1 cellular context compared by ENCODE assay signal in genomic region chr19:6772866-6773322, GRCh38.
TF ChIP-seq lines count a peak whose summit lies in the region.

No MANE protein-coding gene starts in this region.

TF ChIP-seq in K562, 482 proteins besides CTCF, POLR2A, EP300 and RAD21:
- TF ChIP-seq SAP30 (IDR thresholded peaks at IDR 0.05; ENCODE audit: borderline replicate concordance, insufficient read depth, low read depth, low read length, poor library complexity, severe bottlenecking) (peak; percentile 67), ZFX (CRISPR knock-in tag; IDR thresholded peaks at IDR 0.05) (peak; percentile 43; the same call in 1 of the 2 replicates), KDM5B (IDR thresholded peaks at IDR 0.05; ENCODE audit: insufficient replicate concordance, low read depth, low read length) (peak; percentile 24), ATF2 (CRISPR knock-in tag; IDR thresholded peaks at IDR 0.05) (no peak), MBD2 (IDR thresholded peaks at IDR 0.05; ENCODE audit: borderline replicate concordance, low read depth) (no peak), RB1 (IDR thresholded peaks at IDR 0.05; ENCODE audit: low read depth) (peak; percentile 9; the same call in 1 of the 2 replicates), CBFB (CRISPR knock-in tag; IDR thresholded peaks at IDR 0.05) (0 out of 2 replicates have a peak, but pooled peaks have one; percentile 78), MEF2D (tag; conservative IDR thresholded peaks at IDR 0.05; ENCODE audit: low read depth) (no peak), HOXB6 (CRISPR knock-in tag; IDR thresholded peaks at IDR 0.05; ENCODE audit: borderline replicate concordance) (no peak), RBFOX2 (IDR thresholded peaks at IDR 0.05; ENCODE audit: low read depth, low read length) (peak; percentile 49), ARID4B (CRISPR knock-in tag; IDR thresholded peaks at IDR 0.05) (peak; percentile 16; the same call in 1 of the 2 replicates), RFX5 (IDR thresholded peaks at IDR 0.05; ENCODE audit: low read depth, low read length) (no peak)
- TF ChIP-seq, protein P1, sequence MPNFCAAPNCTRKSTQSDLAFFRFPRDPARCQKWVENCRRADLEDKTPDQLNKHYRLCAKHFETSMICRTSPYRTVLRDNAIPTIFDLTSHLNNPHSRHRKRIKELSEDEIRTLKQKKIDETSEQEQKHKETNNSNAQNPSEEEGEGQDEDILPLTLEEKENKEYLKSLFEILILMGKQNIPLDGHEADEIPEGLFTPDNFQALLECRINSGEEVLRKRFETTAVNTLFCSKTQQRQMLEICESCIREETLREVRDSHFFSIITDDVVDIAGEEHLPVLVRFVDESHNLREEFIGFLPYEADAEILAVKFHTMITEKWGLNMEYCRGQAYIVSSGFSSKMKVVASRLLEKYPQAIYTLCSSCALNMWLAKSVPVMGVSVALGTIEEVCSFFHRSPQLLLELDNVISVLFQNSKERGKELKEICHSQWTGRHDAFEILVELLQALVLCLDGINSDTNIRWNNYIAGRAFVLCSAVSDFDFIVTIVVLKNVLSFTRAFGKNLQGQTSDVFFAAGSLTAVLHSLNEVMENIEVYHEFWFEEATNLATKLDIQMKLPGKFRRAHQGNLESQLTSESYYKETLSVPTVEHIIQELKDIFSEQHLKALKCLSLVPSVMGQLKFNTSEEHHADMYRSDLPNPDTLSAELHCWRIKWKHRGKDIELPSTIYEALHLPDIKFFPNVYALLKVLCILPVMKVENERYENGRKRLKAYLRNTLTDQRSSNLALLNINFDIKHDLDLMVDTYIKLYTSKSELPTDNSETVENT (CRISPR knock-in tag; IDR thresholded peaks at IDR 0.05), result 0 out of 2 replicates have a peak, but pooled peaks have one; percentile 51
- TF ChIP-seq, protein P2, sequence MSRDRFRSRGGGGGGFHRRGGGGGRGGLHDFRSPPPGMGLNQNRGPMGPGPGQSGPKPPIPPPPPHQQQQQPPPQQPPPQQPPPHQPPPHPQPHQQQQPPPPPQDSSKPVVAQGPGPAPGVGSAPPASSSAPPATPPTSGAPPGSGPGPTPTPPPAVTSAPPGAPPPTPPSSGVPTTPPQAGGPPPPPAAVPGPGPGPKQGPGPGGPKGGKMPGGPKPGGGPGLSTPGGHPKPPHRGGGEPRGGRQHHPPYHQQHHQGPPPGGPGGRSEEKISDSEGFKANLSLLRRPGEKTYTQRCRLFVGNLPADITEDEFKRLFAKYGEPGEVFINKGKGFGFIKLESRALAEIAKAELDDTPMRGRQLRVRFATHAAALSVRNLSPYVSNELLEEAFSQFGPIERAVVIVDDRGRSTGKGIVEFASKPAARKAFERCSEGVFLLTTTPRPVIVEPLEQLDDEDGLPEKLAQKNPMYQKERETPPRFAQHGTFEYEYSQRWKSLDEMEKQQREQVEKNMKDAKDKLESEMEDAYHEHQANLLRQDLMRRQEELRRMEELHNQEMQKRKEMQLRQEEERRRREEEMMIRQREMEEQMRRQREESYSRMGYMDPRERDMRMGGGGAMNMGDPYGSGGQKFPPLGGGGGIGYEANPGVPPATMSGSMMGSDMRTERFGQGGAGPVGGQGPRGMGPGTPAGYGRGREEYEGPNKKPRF (IDR thresholded peaks at IDR 0.05; ENCODE audit: low read depth, low read length), result no peak
- TF ChIP-seq, protein P3, sequence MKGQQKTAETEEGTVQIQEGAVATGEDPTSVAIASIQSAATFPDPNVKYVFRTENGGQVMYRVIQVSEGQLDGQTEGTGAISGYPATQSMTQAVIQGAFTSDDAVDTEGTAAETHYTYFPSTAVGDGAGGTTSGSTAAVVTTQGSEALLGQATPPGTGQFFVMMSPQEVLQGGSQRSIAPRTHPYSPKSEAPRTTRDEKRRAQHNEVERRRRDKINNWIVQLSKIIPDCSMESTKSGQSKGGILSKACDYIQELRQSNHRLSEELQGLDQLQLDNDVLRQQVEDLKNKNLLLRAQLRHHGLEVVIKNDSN (CRISPR knock-in tag; IDR thresholded peaks at IDR 0.05), result 0 out of 2 replicates have a peak, but pooled peaks have one; percentile 29
